Comparison of ENCODE assay signal across 8 cellular contexts in genomic region chr10:109280837-109281236, GRCh38.
"Had no signal": no experiment of that assay in that cellular context is flagged by ENCODE, and none has a peak within 500 bp of the region (broad histone marks: within the 10 kb centered on the region; RNA-seq: fewer than 3 reads in every experiment).

No MANE protein-coding gene starts in this region.

- ATAC-seq: GM12878 had no signal

- FAIRE-seq: G401.6, GM12878, GM12891, GM12892, GM18507, GM19239 had no signal

- H3K4me3 ChIP-seq: GM12878 had no signal

- DNase-seq: GDM1, GF-D8 had no signal
